Comparison of ENCODE assay signal across 1 cellular context in genomic region chr3:51682526-51682925, GRCh38.
TF ChIP-seq lines count a peak whose summit lies in the region.

No MANE protein-coding gene starts in this region.

TF ChIP-seq in GM12878, 131 proteins besides CTCF, POLR2A, EP300 and RAD21:
- TF ChIP-seq SPI1 (IDR thresholded peaks at IDR 0.05; ENCODE audit: borderline replicate concordance, insufficient read depth, low read depth, low read length) = peak; percentile 44; the same call in 1 of the 2 replicates
- TF ChIP-seq BACH1 (IDR thresholded peaks at IDR 0.05; ENCODE audit: borderline replicate concordance) = no peak
